In the genomic region with DNA sequence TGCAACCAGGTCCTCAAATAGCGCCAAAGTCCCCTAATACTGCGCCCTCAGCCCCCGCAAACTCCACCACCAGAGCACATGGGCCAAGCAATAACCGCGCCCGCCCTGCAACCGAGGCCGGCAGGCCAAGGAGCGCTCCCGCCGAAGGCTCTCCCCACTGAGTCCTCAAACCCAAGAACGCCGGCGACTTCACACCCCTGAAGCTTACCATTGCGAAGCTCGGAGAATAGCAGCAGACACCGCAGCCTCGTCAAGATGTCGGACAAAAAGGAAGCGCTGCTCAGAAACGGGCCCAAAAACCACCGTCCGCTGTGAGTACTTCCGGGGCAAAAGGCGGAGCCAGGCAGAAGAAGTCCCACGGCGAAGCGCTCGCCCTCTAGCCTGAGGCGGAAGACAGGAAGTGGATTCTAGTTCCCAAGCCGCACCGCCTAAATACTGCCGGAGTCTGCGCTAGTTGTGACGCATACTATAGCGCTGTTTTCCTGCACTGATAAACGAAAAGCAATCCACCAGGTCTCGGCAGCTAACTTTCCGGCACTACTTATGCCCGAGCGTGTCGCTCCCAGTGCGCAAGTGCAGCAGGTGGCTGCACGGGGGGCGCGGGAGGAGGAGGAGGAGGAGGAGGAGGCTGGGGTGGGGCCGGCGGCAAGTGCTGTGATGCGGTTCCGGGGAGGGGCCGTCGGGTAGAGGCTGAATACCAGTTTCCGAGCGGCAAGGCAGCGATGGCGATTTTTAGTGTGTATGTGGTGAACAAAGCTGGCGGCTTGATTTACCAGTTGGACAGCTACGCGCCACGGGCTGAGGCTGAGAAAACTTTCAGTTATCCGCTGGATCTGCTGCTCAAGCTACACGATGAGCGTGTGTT, we compare ENCODE assay signal across 1 cellular context.
TF ChIP-seq lines count a peak whose summit lies in the region.

A gene (minus strand): TSS at position 270 of the 865 bp plus-strand sequence. CDS start 59 bp downstream, at position 211.
A gene with protein sequence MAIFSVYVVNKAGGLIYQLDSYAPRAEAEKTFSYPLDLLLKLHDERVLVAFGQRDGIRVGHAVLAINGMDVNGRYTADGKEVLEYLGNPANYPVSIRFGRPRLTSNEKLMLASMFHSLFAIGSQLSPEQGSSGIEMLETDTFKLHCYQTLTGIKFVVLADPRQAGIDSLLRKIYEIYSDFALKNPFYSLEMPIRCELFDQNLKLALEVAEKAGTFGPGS (plus strand): TSS at position 693 of the 865 bp plus-strand sequence. CDS start 30 bp downstream, at position 723.

TF ChIP-seq in K562, 482 proteins besides CTCF, POLR2A, EP300 and RAD21 (continued from another document and continues in another):
- TF ChIP-seq SMARCB1 (IDR thresholded peaks at IDR 0.05; ENCODE audit: insufficient read length, low read depth) = no peak
- TF ChIP-seq MEIS2 (IDR thresholded peaks at IDR 0.05; ENCODE audit: partially characterized antibody) = peak; percentile 33
- TF ChIP-seq ZNF175 (CRISPR knock-in tag; IDR thresholded peaks at IDR 0.05; ENCODE audit: low read depth) = no peak; the same call in 1 of the 2 replicates
- TF ChIP-seq, protein P1, sequence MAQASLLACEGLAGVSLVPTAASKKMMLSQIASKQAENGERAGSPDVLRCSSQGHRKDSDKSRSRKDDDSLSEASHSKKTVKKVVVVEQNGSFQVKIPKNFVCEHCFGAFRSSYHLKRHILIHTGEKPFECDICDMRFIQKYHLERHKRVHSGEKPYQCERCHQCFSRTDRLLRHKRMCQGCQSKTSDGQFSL (CRISPR knock-in tag; IDR thresholded peaks at IDR 0.05) = no peak
- TF ChIP-seq, protein P1 (tag; IDR thresholded peaks at IDR 0.05) = no peak
- no peak for TF ChIP-seq CBX2 (IDR thresholded peaks at IDR 0.05; ENCODE audit: insufficient read depth, low read length, poor library complexity, severe bottlenecking)
- TF ChIP-seq, protein P2, sequence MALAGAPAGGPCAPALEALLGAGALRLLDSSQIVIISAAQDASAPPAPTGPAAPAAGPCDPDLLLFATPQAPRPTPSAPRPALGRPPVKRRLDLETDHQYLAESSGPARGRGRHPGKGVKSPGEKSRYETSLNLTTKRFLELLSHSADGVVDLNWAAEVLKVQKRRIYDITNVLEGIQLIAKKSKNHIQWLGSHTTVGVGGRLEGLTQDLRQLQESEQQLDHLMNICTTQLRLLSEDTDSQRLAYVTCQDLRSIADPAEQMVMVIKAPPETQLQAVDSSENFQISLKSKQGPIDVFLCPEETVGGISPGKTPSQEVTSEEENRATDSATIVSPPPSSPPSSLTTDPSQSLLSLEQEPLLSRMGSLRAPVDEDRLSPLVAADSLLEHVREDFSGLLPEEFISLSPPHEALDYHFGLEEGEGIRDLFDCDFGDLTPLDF (CRISPR knock-in tag; IDR thresholded peaks at IDR 0.05) = peak; percentile 53
- TF ChIP-seq GABPB1 (CRISPR knock-in tag; IDR thresholded peaks at IDR 0.05) = peak; percentile 99
- TF ChIP-seq MXI1 (IDR thresholded peaks at IDR 0.05; ENCODE audit: low read depth, low read length) = peak; percentile 67; the same call in 1 of the 2 replicates
- no peak for TF ChIP-seq BDP1 (IDR thresholded peaks at IDR 0.05; ENCODE audit: insufficient read depth, insufficient read length)
- TF ChIP-seq, protein P3, sequence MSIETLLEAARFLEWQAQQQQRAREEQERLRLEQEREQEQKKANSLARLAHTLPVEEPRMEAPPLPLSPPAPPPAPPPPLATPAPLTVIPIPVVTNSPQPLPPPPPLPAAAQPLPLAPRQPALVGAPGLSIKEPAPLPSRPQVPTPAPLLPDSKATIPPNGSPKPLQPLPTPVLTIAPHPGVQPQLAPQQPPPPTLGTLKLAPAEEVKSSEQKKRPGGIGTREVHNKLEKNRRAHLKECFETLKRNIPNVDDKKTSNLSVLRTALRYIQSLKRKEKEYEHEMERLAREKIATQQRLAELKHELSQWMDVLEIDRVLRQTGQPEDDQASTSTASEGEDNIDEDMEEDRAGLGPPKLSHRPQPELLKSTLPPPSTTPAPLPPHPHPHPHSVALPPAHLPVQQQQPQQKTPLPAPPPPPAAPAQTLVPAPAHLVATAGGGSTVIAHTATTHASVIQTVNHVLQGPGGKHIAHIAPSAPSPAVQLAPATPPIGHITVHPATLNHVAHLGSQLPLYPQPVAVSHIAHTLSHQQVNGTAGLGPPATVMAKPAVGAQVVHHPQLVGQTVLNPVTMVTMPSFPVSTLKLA (conservative IDR thresholded peaks at IDR 0.05) = peak; percentile 88 to 90
- TF ChIP-seq, protein P4, sequence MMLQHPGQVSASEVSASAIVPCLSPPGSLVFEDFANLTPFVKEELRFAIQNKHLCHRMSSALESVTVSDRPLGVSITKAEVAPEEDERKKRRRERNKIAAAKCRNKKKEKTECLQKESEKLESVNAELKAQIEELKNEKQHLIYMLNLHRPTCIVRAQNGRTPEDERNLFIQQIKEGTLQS (IDR thresholded peaks at IDR 0.05) = no peak
- TF ChIP-seq, protein P4 (CRISPR knock-in tag; conservative IDR thresholded peaks at IDR 0.05) = peak; percentile 43; the same call in 1 of the 2 replicates
- 0 out of 4 replicates have a peak, but pooled peaks of 1 of the 2 experiments have one; percentile 71 for TF ChIP-seq TEAD1 (CRISPR knock-in tag; IDR thresholded peaks at IDR 0.05)
- TF ChIP-seq, protein P5, sequence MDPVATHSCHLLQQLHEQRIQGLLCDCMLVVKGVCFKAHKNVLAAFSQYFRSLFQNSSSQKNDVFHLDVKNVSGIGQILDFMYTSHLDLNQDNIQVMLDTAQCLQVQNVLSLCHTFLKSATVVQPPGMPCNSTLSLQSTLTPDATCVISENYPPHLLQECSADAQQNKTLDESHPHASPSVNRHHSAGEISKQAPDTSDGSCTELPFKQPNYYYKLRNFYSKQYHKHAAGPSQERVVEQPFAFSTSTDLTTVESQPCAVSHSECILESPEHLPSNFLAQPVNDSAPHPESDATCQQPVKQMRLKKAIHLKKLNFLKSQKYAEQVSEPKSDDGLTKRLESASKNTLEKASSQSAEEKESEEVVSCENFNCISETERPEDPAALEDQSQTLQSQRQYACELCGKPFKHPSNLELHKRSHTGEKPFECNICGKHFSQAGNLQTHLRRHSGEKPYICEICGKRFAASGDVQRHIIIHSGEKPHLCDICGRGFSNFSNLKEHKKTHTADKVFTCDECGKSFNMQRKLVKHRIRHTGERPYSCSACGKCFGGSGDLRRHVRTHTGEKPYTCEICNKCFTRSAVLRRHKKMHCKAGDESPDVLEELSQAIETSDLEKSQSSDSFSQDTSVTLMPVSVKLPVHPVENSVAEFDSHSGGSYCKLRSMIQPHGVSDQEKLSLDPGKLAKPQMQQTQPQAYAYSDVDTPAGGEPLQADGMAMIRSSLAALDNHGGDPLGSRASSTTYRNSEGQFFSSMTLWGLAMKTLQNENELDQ (CRISPR knock-in tag; IDR thresholded peaks at IDR 0.05; ENCODE audit: borderline replicate concordance) = peak; percentile 65; the same call in 1 of the 2 replicates
- no peak for TF ChIP-seq NR2F6 (CRISPR knock-in tag; IDR thresholded peaks at IDR 0.05)
- TF ChIP-seq, protein P6, sequence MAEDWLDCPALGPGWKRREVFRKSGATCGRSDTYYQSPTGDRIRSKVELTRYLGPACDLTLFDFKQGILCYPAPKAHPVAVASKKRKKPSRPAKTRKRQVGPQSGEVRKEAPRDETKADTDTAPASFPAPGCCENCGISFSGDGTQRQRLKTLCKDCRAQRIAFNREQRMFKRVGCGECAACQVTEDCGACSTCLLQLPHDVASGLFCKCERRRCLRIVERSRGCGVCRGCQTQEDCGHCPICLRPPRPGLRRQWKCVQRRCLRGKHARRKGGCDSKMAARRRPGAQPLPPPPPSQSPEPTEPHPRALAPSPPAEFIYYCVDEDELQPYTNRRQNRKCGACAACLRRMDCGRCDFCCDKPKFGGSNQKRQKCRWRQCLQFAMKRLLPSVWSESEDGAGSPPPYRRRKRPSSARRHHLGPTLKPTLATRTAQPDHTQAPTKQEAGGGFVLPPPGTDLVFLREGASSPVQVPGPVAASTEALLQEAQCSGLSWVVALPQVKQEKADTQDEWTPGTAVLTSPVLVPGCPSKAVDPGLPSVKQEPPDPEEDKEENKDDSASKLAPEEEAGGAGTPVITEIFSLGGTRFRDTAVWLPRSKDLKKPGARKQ (CRISPR knock-in tag; IDR thresholded peaks at IDR 0.05) = no peak
- TF ChIP-seq, protein P7, sequence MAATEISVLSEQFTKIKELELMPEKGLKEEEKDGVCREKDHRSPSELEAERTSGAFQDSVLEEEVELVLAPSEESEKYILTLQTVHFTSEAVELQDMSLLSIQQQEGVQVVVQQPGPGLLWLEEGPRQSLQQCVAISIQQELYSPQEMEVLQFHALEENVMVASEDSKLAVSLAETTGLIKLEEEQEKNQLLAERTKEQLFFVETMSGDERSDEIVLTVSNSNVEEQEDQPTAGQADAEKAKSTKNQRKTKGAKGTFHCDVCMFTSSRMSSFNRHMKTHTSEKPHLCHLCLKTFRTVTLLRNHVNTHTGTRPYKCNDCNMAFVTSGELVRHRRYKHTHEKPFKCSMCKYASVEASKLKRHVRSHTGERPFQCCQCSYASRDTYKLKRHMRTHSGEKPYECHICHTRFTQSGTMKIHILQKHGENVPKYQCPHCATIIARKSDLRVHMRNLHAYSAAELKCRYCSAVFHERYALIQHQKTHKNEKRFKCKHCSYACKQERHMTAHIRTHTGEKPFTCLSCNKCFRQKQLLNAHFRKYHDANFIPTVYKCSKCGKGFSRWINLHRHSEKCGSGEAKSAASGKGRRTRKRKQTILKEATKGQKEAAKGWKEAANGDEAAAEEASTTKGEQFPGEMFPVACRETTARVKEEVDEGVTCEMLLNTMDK (IDR thresholded peaks at IDR 0.05; ENCODE audit: borderline replicate concordance, insufficient read depth, low read depth, low read length, poor library complexity, severe bottlenecking) = peak; percentile 24
- no peak for TF ChIP-seq ZSCAN32 (CRISPR knock-in tag; IDR thresholded peaks at IDR 0.05)
- TF ChIP-seq GTF2F1 (IDR thresholded peaks at IDR 0.05; ENCODE audit: low read depth, low read length) = peak; percentile 88
- no peak for TF ChIP-seq ZNF354B (CRISPR knock-in tag; IDR thresholded peaks at IDR 0.05)
- TF ChIP-seq ZNF408 (CRISPR knock-in tag; IDR thresholded peaks at IDR 0.05; ENCODE audit: low read depth) = no peak
- peak; percentile 69 for TF ChIP-seq SAP30 (IDR thresholded peaks at IDR 0.05; ENCODE audit: borderline replicate concordance, insufficient read depth, low read depth, low read length, poor library complexity, severe bottlenecking)
- TF ChIP-seq SMARCA5 (IDR thresholded peaks at IDR 0.05) = no peak
- no peak for TF ChIP-seq GTF2A2 (tag; IDR thresholded peaks at IDR 0.05)
- peak; percentile 50 for TF ChIP-seq RBM22 (IDR thresholded peaks at IDR 0.05; ENCODE audit: low read depth, low read length, poor library complexity, severe bottlenecking)
- peak; percentile 97 for TF ChIP-seq MYC (IDR thresholded peaks at IDR 0.05; ENCODE audit: low read depth, low read length)
- TF ChIP-seq MYC (CRISPR knock-in tag; IDR thresholded peaks at IDR 0.05; ENCODE audit: borderline replicate concordance, low read depth) = peak; percentile 97
- TF ChIP-seq, protein P8, sequence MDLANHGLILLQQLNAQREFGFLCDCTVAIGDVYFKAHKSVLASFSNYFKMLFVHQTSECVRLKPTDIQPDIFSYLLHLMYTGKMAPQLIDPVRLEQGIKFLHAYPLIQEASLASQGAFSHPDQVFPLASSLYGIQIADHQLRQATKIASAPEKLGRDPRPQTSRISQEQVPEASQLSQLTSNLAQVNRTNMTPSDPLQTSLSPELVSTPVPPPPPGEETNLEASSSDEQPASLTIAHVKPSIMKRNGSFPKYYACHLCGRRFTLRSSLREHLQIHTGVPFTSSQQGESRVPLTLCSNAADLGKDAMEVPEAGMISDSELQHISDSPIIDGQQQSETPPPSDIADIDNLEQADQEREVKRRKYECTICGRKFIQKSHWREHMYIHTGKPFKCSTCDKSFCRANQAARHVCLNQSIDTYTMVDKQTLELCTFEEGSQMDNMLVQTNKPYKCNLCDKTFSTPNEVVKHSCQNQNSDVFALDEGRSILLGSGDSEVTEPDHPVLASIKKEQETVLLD (IDR thresholded peaks at IDR 0.05) = peak; percentile 85; the same call in 1 of the 2 replicates
- 0 out of 2 replicates have a peak, but pooled peaks have one; percentile 68 for TF ChIP-seq TCF7 (IDR thresholded peaks at IDR 0.05; ENCODE audit: borderline replicate concordance)
- peak; percentile 80 for TF ChIP-seq ZFX (CRISPR knock-in tag; IDR thresholded peaks at IDR 0.05)
- no peak for TF ChIP-seq KDM2B (CRISPR knock-in tag; IDR thresholded peaks at IDR 0.05)
- peak; percentile 74 for TF ChIP-seq NFRKB (IDR thresholded peaks at IDR 0.05; ENCODE audit: low read depth)
- TF ChIP-seq, protein P9, sequence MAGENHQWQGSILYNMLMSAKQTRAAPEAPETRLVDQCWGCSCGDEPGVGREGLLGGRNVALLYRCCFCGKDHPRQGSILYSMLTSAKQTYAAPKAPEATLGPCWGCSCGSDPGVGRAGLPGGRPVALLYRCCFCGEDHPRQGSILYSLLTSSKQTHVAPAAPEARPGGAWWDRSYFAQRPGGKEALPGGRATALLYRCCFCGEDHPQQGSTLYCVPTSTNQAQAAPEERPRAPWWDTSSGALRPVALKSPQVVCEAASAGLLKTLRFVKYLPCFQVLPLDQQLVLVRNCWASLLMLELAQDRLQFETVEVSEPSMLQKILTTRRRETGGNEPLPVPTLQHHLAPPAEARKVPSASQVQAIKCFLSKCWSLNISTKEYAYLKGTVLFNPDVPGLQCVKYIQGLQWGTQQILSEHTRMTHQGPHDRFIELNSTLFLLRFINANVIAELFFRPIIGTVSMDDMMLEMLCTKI (IDR thresholded peaks at IDR 0.05; ENCODE audit: partially characterized antibody) = no peak
- peak in 1 of 2 experiments; percentile 93; a peak in 1 of 4 replicates for TF ChIP-seq KDM4B (IDR thresholded peaks at IDR 0.05; ENCODE audit: borderline replicate concordance in 2 of 2, low read depth in 1 of 2)
- peak; percentile 96 for TF ChIP-seq POLR2AphosphoS5 (IDR thresholded peaks at IDR 0.05; ENCODE audit: control insufficient read depth, insufficient read depth, low read depth, low read length)
- peak in 1 of 2 experiments; percentile 14; a peak in 1 of 4 replicates for TF ChIP-seq SRF (CRISPR knock-in tag; IDR thresholded peaks at IDR 0.05)
- TF ChIP-seq ETV1 (tag; conservative IDR thresholded peaks at IDR 0.05; ENCODE audit: low read depth) = peak; percentile 95
- no peak for TF ChIP-seq POU5F1 (IDR thresholded peaks at IDR 0.05; ENCODE audit: borderline replicate concordance, low read depth, low read length, partially characterized antibody)
- TF ChIP-seq NONO (IDR thresholded peaks at IDR 0.05; ENCODE audit: low read depth in 2 of 2, low read length in 1 of 2) = 0 out of 4 replicates have a peak, but pooled peaks of 1 of the 2 experiments have one; percentile 10
- TF ChIP-seq PML (IDR thresholded peaks at IDR 0.05; ENCODE audit: low read length) = peak; percentile 83
- TF ChIP-seq TCF3 (CRISPR knock-in tag; IDR thresholded peaks at IDR 0.05) = no peak
- TF ChIP-seq, protein P10, sequence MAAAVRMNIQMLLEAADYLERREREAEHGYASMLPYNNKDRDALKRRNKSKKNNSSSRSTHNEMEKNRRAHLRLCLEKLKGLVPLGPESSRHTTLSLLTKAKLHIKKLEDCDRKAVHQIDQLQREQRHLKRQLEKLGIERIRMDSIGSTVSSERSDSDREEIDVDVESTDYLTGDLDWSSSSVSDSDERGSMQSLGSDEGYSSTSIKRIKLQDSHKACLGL (CRISPR knock-in tag; IDR thresholded peaks at IDR 0.05; ENCODE audit: borderline replicate concordance, poor library complexity, severe bottlenecking) = peak; percentile 64
- TF ChIP-seq KHSRP (IDR thresholded peaks at IDR 0.05) = no peak
- peak in 1 of 2 experiments; percentile 19; a peak in 1 of 4 replicates for TF ChIP-seq RCOR1 (IDR thresholded peaks at IDR 0.05; ENCODE audit: borderline replicate concordance in 1 of 2, low read depth in 2 of 2, low read length in 2 of 2)
